ENCODE assay signal across 1 cellular context in genomic region chr6:5025911-5026819, GRCh38.
A peak's percentile ranks its signal among the peaks of the same experiment; 100 is the strongest.
TF ChIP-seq lines count a peak whose summit lies in the region.

No MANE protein-coding gene starts in this region.

TF ChIP-seq in IMR-90, 13 proteins besides CTCF, POLR2A, EP300 and RAD21 (continued from another document):
- peak; percentile 58 for TF ChIP-seq USF2 (IDR thresholded peaks at IDR 0.05; ENCODE audit: low read depth, low read length)
- TF ChIP-seq MAZ (IDR thresholded peaks at IDR 0.05; ENCODE audit: borderline replicate concordance, low read depth, low read length) = peak; percentile 98
- 0 out of 2 replicates have a peak, but pooled peaks have one; percentile 34 for TF ChIP-seq BHLHE40 (IDR thresholded peaks at IDR 0.05; ENCODE audit: low read depth, low read length)
- no peak for TF ChIP-seq FOS (IDR thresholded peaks at IDR 0.05; ENCODE audit: low read depth, low read length)
- TF ChIP-seq CEBPB (IDR thresholded peaks at IDR 0.05; ENCODE audit: low read depth, low read length) = no peak
- no peak for TF ChIP-seq NFE2L2 (IDR thresholded peaks at IDR 0.05; ENCODE audit: low read depth, low read length)
- TF ChIP-seq RCOR1 (IDR thresholded peaks at IDR 0.05; ENCODE audit: insufficient replicate concordance, low read length) = no peak
- no peak for TF ChIP-seq RFX5 (IDR thresholded peaks at IDR 0.05; ENCODE audit: low read depth, low read length)
